In the genomic region with DNA sequence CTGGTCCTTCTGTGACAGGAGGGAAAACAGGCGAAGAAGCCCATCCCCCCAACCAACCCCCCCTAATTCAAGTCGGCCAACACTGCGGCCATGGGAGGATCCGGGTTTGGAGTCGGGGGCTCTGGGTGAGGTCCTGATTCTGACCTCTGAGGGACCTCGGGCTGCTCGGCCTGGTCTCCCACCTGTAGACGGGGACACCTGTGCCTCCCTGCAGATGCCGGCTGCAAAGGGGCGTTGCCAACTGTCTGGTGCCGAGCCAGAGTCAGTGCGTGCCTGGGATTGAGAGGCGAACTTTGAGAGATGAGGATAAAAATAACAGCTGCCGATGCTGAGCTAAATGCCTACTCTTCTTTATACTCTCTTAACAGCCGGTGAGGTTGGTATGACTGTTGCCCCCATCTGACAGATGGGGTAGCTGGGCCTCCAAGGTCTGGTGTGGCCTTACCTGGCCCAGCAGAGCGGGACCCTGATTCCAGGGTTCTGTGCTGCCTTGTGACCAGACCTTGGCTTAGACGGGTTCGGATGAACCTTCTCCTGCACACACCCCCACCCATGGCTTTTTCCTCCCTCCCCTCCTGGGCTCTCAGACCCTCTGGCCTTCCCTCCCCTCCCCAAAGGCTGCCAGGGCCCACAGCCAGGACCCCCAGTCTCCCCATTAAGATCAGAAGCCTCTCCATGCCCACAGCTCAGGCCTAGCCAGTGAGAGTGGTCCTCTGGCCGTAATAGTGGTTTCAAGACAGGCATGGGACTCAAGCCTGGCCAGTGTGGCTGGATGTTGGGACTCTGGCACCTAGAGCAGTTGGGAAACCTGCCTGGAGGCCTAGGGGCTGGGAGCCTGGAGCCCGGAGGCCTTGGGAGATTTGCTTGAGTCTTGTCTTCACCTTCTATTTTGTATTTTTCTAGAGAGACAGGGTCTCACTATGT, we compare ENCODE assay signal across 10 cellular contexts.
DNase-seq lines count a peak whose midpoint lies in the region; ATAC-seq and FAIRE-seq lines count a peak whose summit lies in the region.
"Had no signal": no experiment of that assay in that cellular context is flagged by ENCODE, and none has a peak within 500 bp of the region (broad histone marks: within the 10 kb centered on the region; RNA-seq: fewer than 3 reads in every experiment).

No MANE protein-coding gene starts in this region.

- H3K27me3 ChIP-seq in rectal smooth muscle tissue (ENCODE audit: control insufficient read depth, insufficient read depth, low read length), result no peaks in the 10 kb centered on the region
- H3K27me3 ChIP-seq in effector memory CD4-positive, alpha-beta T cell (replicated peaks; ENCODE audit: control insufficient read depth, insufficient read depth, low read length, poor library complexity, severe bottlenecking), result no peaks in the 10 kb centered on the region

- no peak for ATAC-seq in HG03097 (IDR thresholded peaks at IDR 0.05; ENCODE audit: low FRiP score, unreplicated experiment)

- no peaks in the 10 kb centered on the region for H3K4me1 ChIP-seq in rectal smooth muscle tissue (ENCODE audit: control insufficient read depth, insufficient read depth, low read length)
- peaks cover 6% of the 10 kb centered on the region for H3K4me1 ChIP-seq in effector memory CD4-positive, alpha-beta T cell (ENCODE audit: control insufficient read depth, insufficient read depth, low read length, poor library complexity, severe bottlenecking)

- no peak overlapping the region for H3K27ac ChIP-seq in rectal smooth muscle tissue (ENCODE audit: low read depth, low read length)
- H3K27ac ChIP-seq in effector memory CD4-positive, alpha-beta T cell (ENCODE audit: insufficient read depth, low read length, poor library complexity, severe bottlenecking), result no peak overlapping the region

- DNase-seq in DMS153 (lab: John Stamatoyannopoulos, UW), result peak; percentile 16
- DNase-seq in NCI-H69 (lab: John Stamatoyannopoulos, UW), result peak; percentile 75
- DNase-seq in head of caudate nucleus, result peak in 38 of 42 donors; percentile 27 to 85 (median 62)
- DNase-seq in RCC 7860 (ENCODE audit: low spot score), result no peak
- DNase-seq in effector memory CD4-positive, alpha-beta T cell, result no peak
- DNase-seq in activated CD4-positive, alpha-beta T cell treated with anti-CD3 and anti-CD28 coated beads for 4 hours, result no peak
- DNase-seq: NCI-H446 had no signal

- no peak for FAIRE-seq in RCC 7860 (lab: Jason Lieb, UNC)
- FAIRE-seq: frontal cortex had no signal

- peak overlapping the region; percentile 39 for H3K4me3 ChIP-seq in rectal smooth muscle tissue (ENCODE audit: low read length)
- no peak overlapping the region for H3K4me3 ChIP-seq in effector memory CD4-positive, alpha-beta T cell (ENCODE audit: insufficient read depth, low read depth, low read length, poor library complexity, severe bottlenecking)

- no peak overlapping the region for H3K9ac ChIP-seq in rectal smooth muscle tissue (ENCODE audit: low read length)

- intact Hi-C loops in head of caudate nucleus (cut with DNase I), result loop anchor here (5.0 kb wide), 1 partner anchor 159 kb away; a partner anchor contains a TSS

- no peaks in the 10 kb centered on the region for H3K9me3 ChIP-seq in effector memory CD4-positive, alpha-beta T cell (ENCODE audit: control insufficient read depth, low read length)

- H3K36me3 ChIP-seq in rectal smooth muscle tissue (ENCODE audit: control insufficient read depth, insufficient read depth, low read length), result no peaks in the 10 kb centered on the region
- no peaks in the 10 kb centered on the region for H3K36me3 ChIP-seq in effector memory CD4-positive, alpha-beta T cell (ENCODE audit: control insufficient read depth, insufficient read depth, low read length)

Comparison
In these comparisons a context has a peak if more than half of its experiments do, and no peak if none do; other contexts are left out.
1. DNase-seq: peak in DMS153 (single experiment), NCI-H69 (single experiment) and head of caudate nucleus (38 of 42); none in RCC 7860 (single experiment), effector memory CD4-positive, alpha-beta T cell (0 of 3) and activated CD4-positive, alpha-beta T cell treated with anti-CD3 and anti-CD28 coated beads for 4 hours (0 of 2).